1 cellular context compared by ENCODE assay signal in genomic region chrX:10633722-10634121, GRCh38.
TF ChIP-seq lines count a peak whose summit lies in the region.

No MANE protein-coding gene starts in this region.

TF ChIP-seq in HCT116, 20 proteins besides CTCF, POLR2A, EP300 and RAD21:
- TF ChIP-seq ELF1 (IDR thresholded peaks at IDR 0.05; ENCODE audit: borderline replicate concordance, low read depth) (no peak), CBX3 (IDR thresholded peaks at IDR 0.05; ENCODE audit: low read depth) (peak; percentile 56; the same call in 1 of the 2 replicates), TCF7L2 (IDR thresholded peaks at IDR 0.05; ENCODE audit: borderline replicate concordance, extremely low read depth, insufficient read depth, insufficient read length) (peak; percentile 63), CEBPB (IDR thresholded peaks at IDR 0.05; ENCODE audit: low read depth) (peak; percentile 58), SRF (IDR thresholded peaks at IDR 0.05; ENCODE audit: low read depth) (peak; percentile 52; the same call in 1 of the 2 replicates), MAX (IDR thresholded peaks at IDR 0.05) (no peak), ZNF274 (IDR thresholded peaks at IDR 0.05; ENCODE audit: low read depth, low read length) (no peak), SP1 (IDR thresholded peaks at IDR 0.05; ENCODE audit: low read depth) (peak; percentile 73), SIN3A (IDR thresholded peaks at IDR 0.05; ENCODE audit: low read depth) (0 out of 2 replicates have a peak, but pooled peaks have one; percentile 26), EZH2phosphoT487 (IDR thresholded peaks at IDR 0.05; ENCODE audit: borderline replicate concordance) (no peak), ZFX (IDR thresholded peaks at IDR 0.05) (no peak), FOSL1 (IDR thresholded peaks at IDR 0.05; ENCODE audit: low read depth) (peak; percentile 63), EZH2 (IDR thresholded peaks at IDR 0.05) (no peak), POLR2AphosphoS5 (IDR thresholded peaks at IDR 0.05; ENCODE audit: low read depth, low read length) (no peak), YY1 (IDR thresholded peaks at IDR 0.05; ENCODE audit: extremely low read depth, insufficient replicate concordance, low read depth, low read length) (no peak), EGR1 (IDR thresholded peaks at IDR 0.05; ENCODE audit: low read depth) (no peak), ATF3 (IDR thresholded peaks at IDR 0.05) (no peak), JUND (IDR thresholded peaks at IDR 0.05) (peak; percentile 64), REST (IDR thresholded peaks at IDR 0.05; ENCODE audit: low read depth) (no peak), ZBTB33 (IDR thresholded peaks at IDR 0.05; ENCODE audit: extremely low read depth, insufficient replicate concordance, low read length) (no peak)
